ENCODE assay signal across 1 cellular context in the genomic region with DNA sequence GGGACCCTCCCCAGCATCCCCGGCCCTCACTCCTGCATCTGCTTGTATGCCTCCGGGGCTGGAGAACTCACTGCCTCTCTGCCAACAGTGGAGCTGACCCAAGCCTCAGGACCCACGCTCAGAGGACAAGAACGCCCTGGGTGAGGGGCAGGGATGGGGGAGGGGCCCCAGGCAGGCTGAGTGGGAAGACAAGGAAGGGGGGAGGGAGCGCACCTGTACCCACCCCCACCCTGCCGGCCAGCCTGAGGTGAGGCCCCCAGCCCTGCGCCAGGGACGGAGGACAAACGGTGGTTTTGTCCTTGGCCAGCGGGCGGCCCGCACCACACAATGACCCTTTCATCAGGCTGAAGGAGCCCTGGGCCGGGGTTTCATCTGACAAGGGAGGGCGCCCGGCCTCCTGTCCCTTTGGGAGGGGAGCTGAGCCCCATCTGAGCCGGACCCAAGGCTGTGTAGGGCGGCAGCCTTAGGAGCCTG.
TF ChIP-seq lines count a peak whose summit lies in the region.

No MANE protein-coding gene starts in this region.

TF ChIP-seq in HepG2, 621 proteins besides CTCF, POLR2A, EP300 and RAD21 (continued from another document and continues in another):
- TF ChIP-seq, protein P1, sequence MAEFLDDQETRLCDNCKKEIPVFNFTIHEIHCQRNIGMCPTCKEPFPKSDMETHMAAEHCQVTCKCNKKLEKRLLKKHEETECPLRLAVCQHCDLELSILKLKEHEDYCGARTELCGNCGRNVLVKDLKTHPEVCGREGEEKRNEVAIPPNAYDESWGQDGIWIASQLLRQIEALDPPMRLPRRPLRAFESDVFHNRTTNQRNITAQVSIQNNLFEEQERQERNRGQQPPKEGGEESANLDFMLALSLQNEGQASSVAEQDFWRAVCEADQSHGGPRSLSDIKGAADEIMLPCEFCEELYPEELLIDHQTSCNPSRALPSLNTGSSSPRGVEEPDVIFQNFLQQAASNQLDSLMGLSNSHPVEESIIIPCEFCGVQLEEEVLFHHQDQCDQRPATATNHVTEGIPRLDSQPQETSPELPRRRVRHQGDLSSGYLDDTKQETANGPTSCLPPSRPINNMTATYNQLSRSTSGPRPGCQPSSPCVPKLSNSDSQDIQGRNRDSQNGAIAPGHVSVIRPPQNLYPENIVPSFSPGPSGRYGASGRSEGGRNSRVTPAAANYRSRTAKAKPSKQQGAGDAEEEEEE (CRISPR knock-in tag; IDR thresholded peaks at IDR 0.05; ENCODE audit: borderline replicate concordance), result no peak
- TF ChIP-seq, protein P2, sequence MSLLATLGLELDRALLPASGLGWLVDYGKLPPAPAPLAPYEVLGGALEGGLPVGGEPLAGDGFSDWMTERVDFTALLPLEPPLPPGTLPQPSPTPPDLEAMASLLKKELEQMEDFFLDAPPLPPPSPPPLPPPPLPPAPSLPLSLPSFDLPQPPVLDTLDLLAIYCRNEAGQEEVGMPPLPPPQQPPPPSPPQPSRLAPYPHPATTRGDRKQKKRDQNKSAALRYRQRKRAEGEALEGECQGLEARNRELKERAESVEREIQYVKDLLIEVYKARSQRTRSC (CRISPR knock-in tag; IDR thresholded peaks at IDR 0.05; ENCODE audit: low read depth), result no peak
- TF ChIP-seq ZNF543 (CRISPR knock-in tag; IDR thresholded peaks at IDR 0.05), result peak; percentile 95
- 0 out of 2 replicates have a peak, but pooled peaks have one; percentile 22 for TF ChIP-seq ZFY (CRISPR knock-in tag; IDR thresholded peaks at IDR 0.05)
- no peak for TF ChIP-seq TOE1 (CRISPR knock-in tag; IDR thresholded peaks at IDR 0.05)
- no peak for TF ChIP-seq POLR2AphosphoS5 (IDR thresholded peaks at IDR 0.05; ENCODE audit: low read depth, low read length)
- TF ChIP-seq HDAC6 (IDR thresholded peaks at IDR 0.05; ENCODE audit: low read depth, low read length), result no peak
- TF ChIP-seq GATAD2A (CRISPR knock-in tag; IDR thresholded peaks at IDR 0.05), result no peak
- no peak for TF ChIP-seq ZNF101 (CRISPR knock-in tag; IDR thresholded peaks at IDR 0.05; ENCODE audit: borderline replicate concordance, low read depth)
- TF ChIP-seq WIZ (CRISPR knock-in tag; IDR thresholded peaks at IDR 0.05), result no peak
- TF ChIP-seq, protein P3, sequence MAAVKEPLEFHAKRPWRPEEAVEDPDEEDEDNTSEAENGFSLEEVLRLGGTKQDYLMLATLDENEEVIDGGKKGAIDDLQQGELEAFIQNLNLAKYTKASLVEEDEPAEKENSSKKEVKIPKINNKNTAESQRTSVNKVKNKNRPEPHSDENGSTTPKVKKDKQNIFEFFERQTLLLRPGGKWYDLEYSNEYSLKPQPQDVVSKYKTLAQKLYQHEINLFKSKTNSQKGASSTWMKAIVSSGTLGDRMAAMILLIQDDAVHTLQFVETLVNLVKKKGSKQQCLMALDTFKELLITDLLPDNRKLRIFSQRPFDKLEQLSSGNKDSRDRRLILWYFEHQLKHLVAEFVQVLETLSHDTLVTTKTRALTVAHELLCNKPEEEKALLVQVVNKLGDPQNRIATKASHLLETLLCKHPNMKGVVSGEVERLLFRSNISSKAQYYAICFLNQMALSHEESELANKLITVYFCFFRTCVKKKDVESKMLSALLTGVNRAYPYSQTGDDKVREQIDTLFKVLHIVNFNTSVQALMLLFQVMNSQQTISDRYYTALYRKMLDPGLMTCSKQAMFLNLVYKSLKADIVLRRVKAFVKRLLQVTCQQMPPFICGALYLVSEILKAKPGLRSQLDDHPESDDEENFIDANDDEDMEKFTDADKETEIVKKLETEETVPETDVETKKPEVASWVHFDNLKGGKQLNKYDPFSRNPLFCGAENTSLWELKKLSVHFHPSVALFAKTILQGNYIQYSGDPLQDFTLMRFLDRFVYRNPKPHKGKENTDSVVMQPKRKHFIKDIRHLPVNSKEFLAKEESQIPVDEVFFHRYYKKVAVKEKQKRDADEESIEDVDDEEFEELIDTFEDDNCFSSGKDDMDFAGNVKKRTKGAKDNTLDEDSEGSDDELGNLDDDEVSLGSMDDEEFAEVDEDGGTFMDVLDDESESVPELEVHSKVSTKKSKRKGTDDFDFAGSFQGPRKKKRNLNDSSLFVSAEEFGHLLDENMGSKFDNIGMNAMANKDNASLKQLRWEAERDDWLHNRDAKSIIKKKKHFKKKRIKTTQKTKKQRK (IDR thresholded peaks at IDR 0.05; ENCODE audit: low read length), result no peak
- no peak for TF ChIP-seq FOXJ3 (CRISPR knock-in tag; IDR thresholded peaks at IDR 0.05; ENCODE audit: borderline replicate concordance)
- no peak for TF ChIP-seq YY1 (IDR thresholded peaks at IDR 0.05; ENCODE audit: insufficient read depth, insufficient replicate concordance, low read depth, low read length)
- TF ChIP-seq, protein P4, sequence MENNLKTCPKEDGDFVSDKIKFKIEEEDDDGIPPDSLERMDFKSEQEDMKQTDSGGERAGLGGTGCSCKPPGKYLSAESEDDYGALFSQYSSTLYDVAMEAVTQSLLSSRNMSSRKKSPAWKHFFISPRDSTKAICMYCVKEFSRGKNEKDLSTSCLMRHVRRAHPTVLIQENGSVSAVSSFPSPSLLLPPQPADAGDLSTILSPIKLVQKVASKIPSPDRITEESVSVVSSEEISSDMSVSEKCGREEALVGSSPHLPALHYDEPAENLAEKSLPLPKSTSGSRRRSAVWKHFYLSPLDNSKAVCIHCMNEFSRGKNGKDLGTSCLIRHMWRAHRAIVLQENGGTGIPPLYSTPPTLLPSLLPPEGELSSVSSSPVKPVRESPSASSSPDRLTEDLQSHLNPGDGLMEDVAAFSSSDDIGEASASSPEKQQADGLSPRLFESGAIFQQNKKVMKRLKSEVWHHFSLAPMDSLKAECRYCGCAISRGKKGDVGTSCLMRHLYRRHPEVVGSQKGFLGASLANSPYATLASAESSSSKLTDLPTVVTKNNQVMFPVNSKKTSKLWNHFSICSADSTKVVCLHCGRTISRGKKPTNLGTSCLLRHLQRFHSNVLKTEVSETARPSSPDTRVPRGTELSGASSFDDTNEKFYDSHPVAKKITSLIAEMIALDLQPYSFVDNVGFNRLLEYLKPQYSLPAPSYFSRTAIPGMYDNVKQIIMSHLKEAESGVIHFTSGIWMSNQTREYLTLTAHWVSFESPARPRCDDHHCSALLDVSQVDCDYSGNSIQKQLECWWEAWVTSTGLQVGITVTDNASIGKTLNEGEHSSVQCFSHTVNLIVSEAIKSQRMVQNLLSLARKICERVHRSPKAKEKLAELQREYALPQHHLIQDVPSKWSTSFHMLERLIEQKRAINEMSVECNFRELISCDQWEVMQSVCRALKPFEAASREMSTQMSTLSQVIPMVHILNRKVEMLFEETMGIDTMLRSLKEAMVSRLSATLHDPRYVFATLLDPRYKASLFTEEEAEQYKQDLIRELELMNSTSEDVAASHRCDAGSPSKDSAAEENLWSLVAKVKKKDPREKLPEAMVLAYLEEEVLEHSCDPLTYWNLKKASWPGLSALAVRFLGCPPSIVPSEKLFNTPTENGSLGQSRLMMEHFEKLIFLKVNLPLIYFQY (CRISPR knock-in tag; IDR thresholded peaks at IDR 0.05; ENCODE audit: borderline replicate concordance), result no peak
- TF ChIP-seq, protein P5, sequence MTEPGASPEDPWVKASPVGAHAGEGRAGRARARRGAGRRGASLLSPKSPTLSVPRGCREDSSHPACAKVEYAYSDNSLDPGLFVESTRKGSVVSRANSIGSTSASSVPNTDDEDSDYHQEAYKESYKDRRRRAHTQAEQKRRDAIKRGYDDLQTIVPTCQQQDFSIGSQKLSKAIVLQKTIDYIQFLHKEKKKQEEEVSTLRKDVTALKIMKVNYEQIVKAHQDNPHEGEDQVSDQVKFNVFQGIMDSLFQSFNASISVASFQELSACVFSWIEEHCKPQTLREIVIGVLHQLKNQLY (CRISPR knock-in tag; IDR thresholded peaks at IDR 0.05), result no peak
- TF ChIP-seq HNF4A (CRISPR knock-in tag; IDR thresholded peaks at IDR 0.05), result no peak
- TF ChIP-seq ZNF883 (CRISPR knock-in tag; IDR thresholded peaks at IDR 0.05; ENCODE audit: not compliant biosample characterization), result no peak
- no peak for TF ChIP-seq SALL1 (CRISPR knock-in tag; IDR thresholded peaks at IDR 0.05)
- TF ChIP-seq, protein P6, sequence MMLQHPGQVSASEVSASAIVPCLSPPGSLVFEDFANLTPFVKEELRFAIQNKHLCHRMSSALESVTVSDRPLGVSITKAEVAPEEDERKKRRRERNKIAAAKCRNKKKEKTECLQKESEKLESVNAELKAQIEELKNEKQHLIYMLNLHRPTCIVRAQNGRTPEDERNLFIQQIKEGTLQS (CRISPR knock-in tag; IDR thresholded peaks at IDR 0.05), result no peak
- peak; percentile 85 for TF ChIP-seq HNRNPLL (IDR thresholded peaks at IDR 0.05; ENCODE audit: low read depth, low read length, poor library complexity, severe bottlenecking)
- TF ChIP-seq ZNF24 (IDR thresholded peaks at IDR 0.05), result no peak
- no peak for TF ChIP-seq ZNF224 (CRISPR knock-in tag; IDR thresholded peaks at IDR 0.05)
- TF ChIP-seq, protein P7, sequence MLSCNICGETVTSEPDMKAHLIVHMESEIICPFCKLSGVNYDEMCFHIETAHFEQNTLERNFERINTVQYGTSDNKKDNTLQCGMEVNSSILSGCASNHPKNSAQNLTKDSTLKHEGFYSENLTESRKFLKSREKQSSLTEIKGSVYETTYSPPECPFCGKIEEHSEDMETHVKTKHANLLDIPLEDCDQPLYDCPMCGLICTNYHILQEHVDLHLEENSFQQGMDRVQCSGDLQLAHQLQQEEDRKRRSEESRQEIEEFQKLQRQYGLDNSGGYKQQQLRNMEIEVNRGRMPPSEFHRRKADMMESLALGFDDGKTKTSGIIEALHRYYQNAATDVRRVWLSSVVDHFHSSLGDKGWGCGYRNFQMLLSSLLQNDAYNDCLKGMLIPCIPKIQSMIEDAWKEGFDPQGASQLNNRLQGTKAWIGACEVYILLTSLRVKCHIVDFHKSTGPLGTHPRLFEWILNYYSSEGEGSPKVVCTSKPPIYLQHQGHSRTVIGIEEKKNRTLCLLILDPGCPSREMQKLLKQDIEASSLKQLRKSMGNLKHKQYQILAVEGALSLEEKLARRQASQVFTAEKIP (CRISPR knock-in tag; IDR thresholded peaks at IDR 0.05; ENCODE audit: borderline replicate concordance), result no peak
- TF ChIP-seq, protein P8, sequence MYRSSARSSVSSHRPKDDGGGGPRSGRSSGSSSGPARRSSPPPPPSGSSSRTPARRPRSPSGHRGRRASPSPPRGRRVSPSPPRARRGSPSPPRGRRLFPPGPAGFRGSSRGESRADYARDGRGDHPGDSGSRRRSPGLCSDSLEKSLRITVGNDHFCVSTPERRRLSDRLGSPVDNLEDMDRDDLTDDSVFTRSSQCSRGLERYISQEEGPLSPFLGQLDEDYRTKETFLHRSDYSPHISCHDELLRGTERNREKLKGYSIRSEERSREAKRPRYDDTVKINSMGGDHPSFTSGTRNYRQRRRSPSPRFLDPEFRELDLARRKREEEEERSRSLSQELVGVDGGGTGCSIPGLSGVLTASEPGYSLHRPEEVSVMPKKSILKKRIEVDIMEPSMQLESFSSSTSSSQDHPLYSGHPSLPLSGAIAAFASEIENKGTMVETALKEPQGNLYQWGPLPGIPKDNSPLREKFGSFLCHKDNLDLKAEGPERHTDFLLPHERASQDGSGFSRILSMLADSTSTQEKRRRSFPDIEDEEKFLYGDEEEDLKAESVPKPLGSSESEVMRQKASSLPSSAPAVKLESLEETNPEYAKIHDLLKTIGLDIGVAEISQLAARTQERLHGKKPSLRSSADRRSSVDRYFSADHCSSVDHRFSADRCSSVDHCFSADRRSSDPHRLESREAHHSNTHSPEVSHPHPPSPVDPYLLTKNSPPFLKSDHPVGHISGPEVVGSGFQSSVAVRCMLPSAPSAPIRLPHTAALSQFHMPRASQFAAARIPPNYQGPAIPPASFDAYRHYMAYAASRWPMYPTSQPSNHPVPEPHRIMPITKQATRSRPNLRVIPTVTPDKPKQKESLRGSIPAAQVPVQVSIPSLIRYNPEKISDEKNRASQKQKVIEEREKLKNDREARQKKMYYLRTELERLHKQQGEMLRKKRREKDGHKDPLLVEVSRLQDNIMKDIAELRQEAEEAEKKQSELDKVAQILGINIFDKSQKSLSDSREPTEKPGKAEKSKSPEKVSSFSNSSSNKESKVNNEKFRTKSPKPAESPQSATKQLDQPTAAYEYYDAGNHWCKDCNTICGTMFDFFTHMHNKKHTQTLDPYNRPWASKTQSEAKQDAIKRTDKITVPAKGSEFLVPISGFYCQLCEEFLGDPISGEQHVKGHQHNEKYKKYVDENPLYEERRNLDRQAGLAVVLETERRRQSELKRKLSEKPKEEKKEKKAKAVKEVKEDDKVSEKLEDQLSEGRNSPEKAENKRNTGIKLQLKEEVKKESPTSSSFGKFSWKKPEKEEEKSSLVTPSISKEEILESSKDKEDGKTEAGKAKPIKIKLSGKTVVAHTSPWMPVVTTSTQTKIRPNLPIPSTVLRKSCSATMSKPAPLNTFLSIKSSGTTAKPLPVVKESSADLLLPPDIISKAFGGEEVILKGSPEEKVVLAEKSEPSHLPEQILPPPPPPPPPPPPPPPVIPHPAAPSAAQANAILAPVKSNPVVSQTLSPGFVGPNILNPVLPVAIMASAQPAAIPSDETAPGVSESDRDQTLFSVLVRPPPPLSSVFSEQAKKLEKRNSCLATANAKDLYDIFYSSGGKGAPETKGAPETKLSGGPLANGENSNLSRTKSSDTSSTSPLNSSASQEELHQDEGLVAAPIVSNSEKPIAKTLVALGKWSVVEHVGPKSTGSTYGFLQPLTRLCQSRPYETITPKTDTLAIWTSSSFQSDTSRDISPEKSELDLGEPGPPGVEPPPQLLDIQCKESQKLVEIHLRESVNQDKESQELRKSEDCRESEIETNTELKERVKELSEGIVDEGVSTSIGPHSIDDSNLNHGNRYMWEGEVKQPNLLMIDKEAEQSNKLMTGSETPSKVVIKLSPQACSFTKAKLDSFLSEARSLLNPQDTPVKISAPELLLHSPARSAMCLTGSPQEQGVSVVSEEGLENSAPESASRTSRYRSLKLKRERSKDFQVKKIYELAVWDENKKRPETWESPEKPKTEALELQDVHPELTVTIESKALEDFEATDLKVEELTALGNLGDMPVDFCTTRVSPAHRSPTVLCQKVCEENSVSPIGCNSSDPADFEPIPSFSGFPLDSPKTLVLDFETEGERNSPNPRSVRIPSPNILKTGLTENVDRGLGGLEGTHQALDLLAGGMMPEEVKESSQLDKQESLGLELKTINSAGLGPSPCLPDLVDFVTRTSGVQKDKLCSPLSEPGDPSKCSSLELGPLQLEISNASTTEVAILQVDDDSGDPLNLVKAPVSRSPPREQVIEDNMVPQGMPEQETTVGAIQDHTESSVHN (CRISPR knock-in tag; IDR thresholded peaks at IDR 0.05), result no peak
- TF ChIP-seq PHF21A (CRISPR knock-in tag; IDR thresholded peaks at IDR 0.05), result no peak
- TF ChIP-seq NRL (CRISPR knock-in tag; IDR thresholded peaks at IDR 0.05; ENCODE audit: borderline replicate concordance), result no peak
- no peak for TF ChIP-seq SMYD3 (CRISPR knock-in tag; IDR thresholded peaks at IDR 0.05)
- no peak for TF ChIP-seq PAF1 (CRISPR knock-in tag; IDR thresholded peaks at IDR 0.05)
- TF ChIP-seq FOSL1 (CRISPR knock-in tag; IDR thresholded peaks at IDR 0.05; ENCODE audit: borderline replicate concordance), result no peak
- no peak for TF ChIP-seq NCOA2 (CRISPR knock-in tag; IDR thresholded peaks at IDR 0.05)
- no peak for TF ChIP-seq ZNF724P (CRISPR knock-in tag; IDR thresholded peaks at IDR 0.05; ENCODE audit: borderline replicate concordance)
